12 cellular contexts compared by ENCODE assay signal in the genomic region with DNA sequence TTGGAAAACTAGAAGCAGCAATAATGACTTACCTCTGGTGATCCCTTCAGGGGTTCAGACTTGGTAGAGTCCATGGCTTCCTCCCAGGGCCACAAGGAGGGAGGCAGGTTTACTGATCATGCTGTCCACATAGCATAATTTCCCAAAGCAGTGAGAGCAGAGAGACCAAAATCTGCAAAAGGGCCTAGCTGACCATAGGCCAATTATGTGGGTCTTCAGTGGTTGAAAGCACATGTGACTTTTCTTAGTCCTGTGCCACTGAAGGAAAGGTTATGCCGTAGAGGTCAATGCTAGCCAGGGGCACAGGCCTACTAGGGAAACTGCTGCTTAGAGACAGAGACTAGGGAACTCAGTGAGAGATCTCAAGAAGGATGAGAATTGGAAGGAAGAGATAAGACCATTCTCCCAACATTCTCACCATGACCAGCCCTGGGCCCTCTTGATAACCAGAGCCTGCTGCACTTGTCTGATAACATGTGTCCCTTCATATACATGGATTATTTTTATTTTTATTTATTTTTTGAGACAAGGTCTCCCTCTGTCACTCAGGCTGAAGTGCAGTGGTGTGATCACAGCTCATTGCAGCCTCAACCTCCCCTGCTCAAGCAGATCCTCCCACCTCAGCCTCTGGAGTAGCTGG. TPM values are rescaled to one million over a fixed set of nuclear protein-coding genes. Genes with fewer than 3 reads are reported as not detected.
A peak's percentile ranks its signal among the peaks of the same experiment; 100 is the strongest.
DNase-seq lines count a peak whose midpoint lies in the region; ATAC-seq and TF ChIP-seq lines count a peak whose summit lies in the region.
"Had no signal": no experiment of that assay in that cellular context is flagged by ENCODE, and none has a peak within 500 bp of the region (broad histone marks: within the 10 kb centered on the region; RNA-seq: fewer than 3 reads in every experiment).

No MANE protein-coding gene starts in this region.

- no peaks in the 10 kb centered on the region for H4K20me1 ChIP-seq in PC-3 (ENCODE audit: low read length)

- peak overlapping the region; percentile 98; the same call in 1 of the 2 replicates for H3K4me2 ChIP-seq in PC-3 (ENCODE audit: low read length)

- CTCF ChIA-PET in activated CD4-positive, alpha-beta T cell treated with anti-CD3 and anti-CD28 coated beads for 36 hours (lab: Charles Lee) = no interaction called here
- CTCF ChIA-PET in PC-3 (lab: Charles Lee) = no interaction called here

- H3K9me3 Mint-ChIP-seq in activated CD4-positive, alpha-beta T cell treated with anti-CD3 and anti-CD28 coated beads for 36 hours (ENCODE audit: low read depth) = no peaks in the 10 kb centered on the region
- no peaks in the 10 kb centered on the region for H3K9me3 Mint-ChIP-seq in chondrocyte (ENCODE audit: low read depth)

- H3K27ac ChIP-seq in PC-3 (ENCODE audit: low read length) (peak overlapping the region; percentile 85), sigmoid colon (peak overlapping the region; percentile 96 to 100 (median 98))

- H2AFZ ChIP-seq in PC-3 (ENCODE audit: low read length) = no peak overlapping the region

- 97 to 98% methylated on average over 1 of the region's 1 CpG for WGBS in sigmoid colon, 2 donors

- no TSS peak for BruUV-seq in PC-3 (replicated peaks; lab: Mats Ljungman, UMichigan)

- H3K4me1 ChIP-seq in PC-3 (ENCODE audit: insufficient read depth, low read length) (peaks cover 32% of the 10 kb centered on the region), sigmoid colon (peaks cover 0 to 32% (median 29%) of the 10 kb centered on the region in 4 donors)

- peaks cover 42% of the 10 kb centered on the region for H3K4me1 Mint-ChIP-seq in activated CD4-positive, alpha-beta T cell treated with anti-CD3 and anti-CD28 coated beads for 36 hours
- H3K4me1 Mint-ChIP-seq in chondrocyte (ENCODE audit: low read depth) = peaks cover 41% of the 10 kb centered on the region

- H3K9me3 ChIP-seq in PC-3 (ENCODE audit: low read length) = no peaks in the 10 kb centered on the region
- no peaks in the 10 kb centered on the region for H3K9me3 ChIP-seq in sigmoid colon
- H3K9me3 ChIP-seq: prostate gland had no signal

- no peak overlapping the region for H3K9ac ChIP-seq in PC-3 (ENCODE audit: low read length)

- peak overlapping the region; percentile 35 for H3K4me3 Mint-ChIP-seq in activated CD4-positive, alpha-beta T cell treated with anti-CD3 and anti-CD28 coated beads for 36 hours
- H3K4me3 Mint-ChIP-seq in chondrocyte (ENCODE audit: unreplicated experiment) = peak overlapping the region; percentile 49

- H3F3A ChIP-seq in PC-3 (ENCODE audit: low read length, unreplicated experiment) = no peaks in the 10 kb centered on the region

- peaks cover 2% of the 10 kb centered on the region; the same call in 1 of the 2 replicates for H3K36me3 ChIP-seq in PC-3 (ENCODE audit: low read depth, low read length)
- H3K36me3 ChIP-seq in sigmoid colon = peaks cover 0 to 2% (median under 1%) of the 10 kb centered on the region in 4 donors
- H3K36me3 ChIP-seq: prostate gland had no signal

- no peaks in the 10 kb centered on the region for H3K9me2 ChIP-seq in PC-3 (replicated peaks; ENCODE audit: low read length)

- peaks cover 21% of the 10 kb centered on the region for H3K36me3 Mint-ChIP-seq in activated CD4-positive, alpha-beta T cell treated with anti-CD3 and anti-CD28 coated beads for 36 hours (ENCODE audit: low read depth)
- H3K36me3 Mint-ChIP-seq in chondrocyte (ENCODE audit: low read depth) = peaks cover 6% of the 10 kb centered on the region

- H3K4me3 ChIP-seq in PC-3 (ENCODE audit: low read length) = no peak overlapping the region
- no peak overlapping the region for H3K4me3 ChIP-seq in sigmoid colon

- no peak for DNase-seq in activated CD4-positive, alpha-beta T cell treated with anti-CD3 and anti-CD28 coated beads for 36 hours
- no peak for DNase-seq in activated CD4-positive, alpha-beta T cell treated with anti-CD3 and anti-CD28 coated beads, Interleukin-2, amount 50 U/mL, for 1 hour
- DNase-seq in PC-3 (no peak), chondrocyte (ENCODE audit: low spot score) (no peak), sigmoid colon (no peak), HK-2 (ENCODE audit: unreplicated experiment) (no peak), SK-N-DZ (ENCODE audit: low spot score) (no peak)
- DNase-seq: effector CD4-positive, alpha-beta T cell; NCI-H1436; RPMI8226 had no signal

- TF ChIP-seq EP300 in sigmoid colon (IDR thresholded peaks at IDR 0.05) = no peak

- POLR2A ChIA-PET in activated CD4-positive, alpha-beta T cell treated with anti-CD3 and anti-CD28 coated beads for 36 hours (lab: Charles Lee) = no interaction called here
- POLR2A ChIA-PET in PC-3 (lab: Charles Lee; ENCODE audit: unreplicated experiment) = no interaction called here

- H3K27ac Mint-ChIP-seq in activated CD4-positive, alpha-beta T cell treated with anti-CD3 and anti-CD28 coated beads for 36 hours = peak overlapping the region; percentile 89
- peak overlapping the region; percentile 69 for H3K27ac Mint-ChIP-seq in chondrocyte (ENCODE audit: unreplicated experiment)

- TF ChIP-seq POLR2A in sigmoid colon (IDR thresholded peaks at IDR 0.05) = no peak

- intact Hi-C loops in activated CD4-positive, alpha-beta T cell treated with anti-CD3 and anti-CD28 coated beads for 36 hours (cut with DNase I, micrococcal nuclease) = loop anchor here in 1 of 2 experiments (1.0 kb wide), 4 partner anchors 14 to 756 kb away; partner anchors contain the start of genes CDC5L, RSPH9 and VEGFA
- intact Hi-C loops in PC-3 (cut with micrococcal nuclease) (no loop called here), sigmoid colon (cut with DNase I) (no loop called here)

- peaks cover 34% of the 10 kb centered on the region for H3K79me2 ChIP-seq in PC-3 (ENCODE audit: low read length)

- H3K27me3 ChIP-seq in PC-3 (ENCODE audit: low read length) (no peaks in the 10 kb centered on the region), sigmoid colon (no peaks in the 10 kb centered on the region)

- no peak for ATAC-seq in activated CD4-positive, alpha-beta T cell treated with anti-CD3 and anti-CD28 coated beads for 36 hours
- ATAC-seq in PC-3 (no peak), HG02763 (IDR thresholded peaks at IDR 0.05; ENCODE audit: unreplicated experiment) (no peak)

- TF ChIP-seq CTCF in PC-3 (conservative IDR thresholded peaks at IDR 0.05; ENCODE audit: low read depth, low read length) = no peak
- no peak for TF ChIP-seq CTCF in chondrocyte (IDR thresholded peaks at IDR 0.05)
- TF ChIP-seq CTCF in sigmoid colon (IDR thresholded peaks at IDR 0.05) = no peak

- no peaks in the 10 kb centered on the region for H3K27me3 Mint-ChIP-seq in activated CD4-positive, alpha-beta T cell treated with anti-CD3 and anti-CD28 coated beads for 36 hours
- H3K27me3 Mint-ChIP-seq in chondrocyte (ENCODE audit: low read depth) = no peaks in the 10 kb centered on the region

RNA-seq across cellular contexts. Expression of gene GTPBP2, which starts 2.0 kb away (rescaled TPM):
- total RNA-seq in activated CD4-positive, alpha-beta T cell treated with anti-CD3 and anti-CD28 coated beads for 36 hours = 10 to 100 TPM; 59.8 to 64.6 TPM
- total RNA-seq in PC-3 (2014; rRNA removed) (38.1 and 47.6 TPM in 2 replicates), chondrocyte (49.5 to 131 TPM (median 126 TPM) in 3 replicates), sigmoid colon (10 to 100 TPM; 26.8 to 36.6 (median 32.5) TPM)
- polyA plus RNA-seq in sigmoid colon = 10 to 100 TPM; 44.4 to 71.0 (median 70.5) TPM
- polyA plus RNA-seq in SK-N-DZ (2014; cell fraction: cytosol; rRNA removed) = 48.7 and 53.0 TPM in 2 replicates
- 247 and 282 TPM in 2 replicates for polyA plus RNA-seq in SK-N-DZ (2014; cell fraction: nucleus; rRNA removed)

RNA-seq across cellular contexts. Expression of gene MAD2L1BP, which starts 4.5 kb away (rescaled TPM):
- 10 to 100 TPM; 35.1 to 35.3 TPM for total RNA-seq in activated CD4-positive, alpha-beta T cell treated with anti-CD3 and anti-CD28 coated beads for 36 hours
- 25.1 and 40.9 TPM in 2 replicates for total RNA-seq in PC-3 (2014; rRNA removed)
- total RNA-seq in chondrocyte = 14.3 to 24.9 TPM (median 22.8 TPM) in 3 replicates
- 10 to 100 TPM; 13.0 to 32.3 (median 29.8) TPM for total RNA-seq in sigmoid colon
- polyA plus RNA-seq in sigmoid colon = 10 to 100 TPM; 41.9 to 68.7 (median 49.2) TPM
- 36.2 and 42.7 TPM in 2 replicates for polyA plus RNA-seq in SK-N-DZ (2014; cell fraction: cytosol; rRNA removed)
- 27.0 and 28.3 TPM in 2 replicates for polyA plus RNA-seq in SK-N-DZ (2014; cell fraction: nucleus; rRNA removed)

RNA-seq across cellular contexts. Expression of gene RSPH9, which starts 13.7 kb away (rescaled TPM):
- not detected for total RNA-seq in activated CD4-positive, alpha-beta T cell treated with anti-CD3 and anti-CD28 coated beads for 36 hours
- total RNA-seq in PC-3 (2014; rRNA removed) = not detected in 2 replicates
- 0.22 to 0.38 TPM (median 0.22 TPM) in 3 replicates for total RNA-seq in chondrocyte
- under 1 TPM in 3 of 4 donors, not detected in 1; under 0.01 to 0.68 (median 0.16) TPM for total RNA-seq in sigmoid colon
- under 1 TPM; 0.25 to 0.60 (median 0.46) TPM for polyA plus RNA-seq in sigmoid colon
- not detected in 2 replicates for polyA plus RNA-seq in SK-N-DZ (2014; cell fraction: cytosol; rRNA removed)
- polyA plus RNA-seq in SK-N-DZ (2014; cell fraction: nucleus; rRNA removed) = not detected in 2 replicates

RNA-seq across cellular contexts. Expression of gene POLH, which starts 55.1 kb away (rescaled TPM):
- 10 to 100 TPM; 35.2 to 37.9 TPM for total RNA-seq in activated CD4-positive, alpha-beta T cell treated with anti-CD3 and anti-CD28 coated beads for 36 hours
- total RNA-seq in PC-3 (2014; rRNA removed) = 8.2 and 12.1 TPM in 2 replicates
- total RNA-seq in chondrocyte = 21.2 to 28.4 TPM (median 25.8 TPM) in 3 replicates
- 1 to 10 TPM; 4.9 to 7.8 (median 6.3) TPM for total RNA-seq in sigmoid colon
- polyA plus RNA-seq in sigmoid colon = 1 to 10 TPM; 1.8 to 6.5 (median 3.0) TPM
- 12.5 and 12.8 TPM in 2 replicates for polyA plus RNA-seq in SK-N-DZ (2014; cell fraction: cytosol; rRNA removed)
- polyA plus RNA-seq in SK-N-DZ (2014; cell fraction: nucleus; rRNA removed) = 7.6 and 10.2 TPM in 2 replicates

RNA-seq across cellular contexts. Expression of gene XPO5, which starts 55.3 kb away (rescaled TPM):
- total RNA-seq in activated CD4-positive, alpha-beta T cell treated with anti-CD3 and anti-CD28 coated beads for 36 hours = 100 to 1,000 TPM; 108 to 109 TPM
- total RNA-seq in PC-3 (2014; rRNA removed) (42.3 and 50.6 TPM in 2 replicates), chondrocyte (32.4 to 42.7 TPM (median 38.7 TPM) in 3 replicates), sigmoid colon (10 to 100 TPM; 13.7 to 53.7 (median 14.7) TPM)
- polyA plus RNA-seq in sigmoid colon = 10 to 100 TPM in 1 of 3 donors, 1 to 10 TPM in 2; 3.0 to 11.5 (median 7.8) TPM
- 74.1 and 84.4 TPM in 2 replicates for polyA plus RNA-seq in SK-N-DZ (2014; cell fraction: cytosol; rRNA removed)
- 70.5 and 103 TPM in 2 replicates for polyA plus RNA-seq in SK-N-DZ (2014; cell fraction: nucleus; rRNA removed)
